In the genomic region with DNA sequence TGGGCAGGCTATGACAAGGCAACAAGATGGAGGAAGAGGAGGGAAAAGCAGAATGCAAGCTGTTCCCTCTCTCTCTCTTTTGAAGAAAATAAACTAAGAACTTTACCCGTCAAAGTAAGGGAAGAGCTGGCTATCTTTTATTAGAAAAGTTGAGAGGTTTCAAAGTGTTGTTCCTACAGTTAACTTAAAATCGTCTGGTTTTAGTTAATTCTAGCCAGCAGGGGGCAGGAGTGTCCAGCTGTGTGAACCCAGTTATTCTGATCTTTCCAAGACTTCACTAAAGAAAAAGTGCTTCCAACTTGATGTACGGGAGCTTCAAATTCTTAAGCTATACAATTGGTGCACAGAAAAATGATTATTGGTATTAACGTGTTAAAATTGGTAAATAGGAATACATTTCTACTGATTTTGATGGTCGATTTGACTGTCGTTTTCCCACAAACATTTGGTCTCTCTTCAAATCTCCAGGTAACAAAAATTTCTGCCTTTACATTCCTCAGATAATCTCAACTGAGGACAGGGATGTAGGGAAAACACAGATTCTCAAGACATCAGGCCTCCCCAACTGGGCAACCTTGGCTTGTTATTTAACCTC, we compare ENCODE assay signal across 8 cellular contexts. TPM values are rescaled to one million over a fixed set of nuclear protein-coding genes. Genes with fewer than 3 reads are reported as not detected.
DNase-seq lines count a peak whose midpoint lies in the region; ATAC-seq, FAIRE-seq and TF ChIP-seq lines count a peak whose summit lies in the region.

No MANE protein-coding gene starts in this region.

- H3K9ac ChIP-seq in DND-41 (ENCODE audit: low read depth, low read length) (no peak overlapping the region), smooth muscle cell (ENCODE audit: low read depth) (no peak overlapping the region)

- H3K36me3 ChIP-seq in DND-41 (ENCODE audit: insufficient read depth, low read length) (no peaks in the 10 kb centered on the region), smooth muscle cell (ENCODE audit: low read depth) (no peaks in the 10 kb centered on the region)

- H4K20me1 ChIP-seq in DND-41 (ENCODE audit: insufficient read depth, low read length) (no peaks in the 10 kb centered on the region), smooth muscle cell (ENCODE audit: low read depth) (no peaks in the 10 kb centered on the region)

- TF ChIP-seq CTCF in DND-41 (IDR thresholded peaks at IDR 0.05; ENCODE audit: borderline replicate concordance, extremely low read depth, low read length, poor library complexity, severe bottlenecking) (peak; percentile 72), smooth muscle cell (IDR thresholded peaks at IDR 0.05; ENCODE audit: borderline replicate concordance, insufficient read depth, poor library complexity, severe bottlenecking) (peak; percentile 63)

- peak; percentile 34 for FAIRE-seq in RCC 7860 (lab: Jason Lieb, UNC)

- H3K4me1 ChIP-seq in DND-41 (ENCODE audit: insufficient read depth, low read length) (no peaks in the 10 kb centered on the region), smooth muscle cell (ENCODE audit: low read depth) (peaks cover 7% of the 10 kb centered on the region)

- peak overlapping the region; percentile 58 for H2AFZ ChIP-seq in DND-41 (ENCODE audit: low read depth, low read length)
- peak overlapping the region; percentile 83 for H2AFZ ChIP-seq in smooth muscle cell (ENCODE audit: low read depth)

- H3K27me3 ChIP-seq in DND-41 (ENCODE audit: insufficient read depth, low read length, poor library complexity) (peaks cover 2% of the 10 kb centered on the region), smooth muscle cell (ENCODE audit: low read depth) (peaks cover 43% of the 10 kb centered on the region)

- H3F3A ChIP-seq in smooth muscle cell (ENCODE audit: low read depth) = no peaks in the 10 kb centered on the region

- DNase-seq in DND-41 (peak; percentile 62), HEK293T (ENCODE audit: extremely low spot score) (peak; percentile 53), RCC 7860 (ENCODE audit: low spot score) (peak; percentile 39), anterior cingulate cortex (lab: John Stamatoyannopoulos, UW) (peak in 36 of 58 donors; percentile 0 to 62 (median 9)), hypothalamus (lab: John Stamatoyannopoulos, UW) (peak in 28 of 51 donors; percentile 1 to 67 (median 7)), smooth muscle cell (lab: John Stamatoyannopoulos, UW; ENCODE audit: unreplicated experiment) (no peak)

- POLR2A ChIA-PET in HEK293T (lab: Yijun Ruan, JAX) = no interaction called here

- ATAC-seq in DND-41 (ENCODE audit: insufficient read depth, low read depth) = peak; percentile 80
- no peak for ATAC-seq in HG02623 (IDR thresholded peaks at IDR 0.05; ENCODE audit: unreplicated experiment)
- no peak for ATAC-seq in HG02678 (IDR thresholded peaks at IDR 0.05; ENCODE audit: unreplicated experiment)

- WGBS in smooth muscle cell (ENCODE audit: low lambda C conversion rate) = 15% methylated on average over 6 of the region's 6 CpGs

- no peaks in the 10 kb centered on the region for H3K9me3 ChIP-seq in DND-41 (ENCODE audit: insufficient read depth, low read length, severe bottlenecking)
- H3K9me3 ChIP-seq in smooth muscle cell (replicated peaks; ENCODE audit: low read depth) = no peaks in the 10 kb centered on the region

- no peak overlapping the region for H3K27ac ChIP-seq in DND-41 (ENCODE audit: low read length)
- no peak overlapping the region for H3K27ac ChIP-seq in smooth muscle cell (ENCODE audit: low read depth)

- H3K4me2 ChIP-seq in DND-41 (ENCODE audit: insufficient read depth, low read length) (no peak overlapping the region), smooth muscle cell (no peak overlapping the region)

- H3K4me3 ChIP-seq in DND-41 (ENCODE audit: low read depth in 1 of 2, low read length in 2 of 2) = no peak overlapping the region
- H3K4me3 ChIP-seq in smooth muscle cell = no peak overlapping the region

- CTCF ChIA-PET in HEK293T (lab: Yijun Ruan, JAX) = interaction anchor here (0.6 to 2.0 kb wide), 9 partner anchors 9 to 631 kb away, joined by 3 to 6 read pairs (median 4); no protein-coding TSS in a partner anchor

- no peaks in the 10 kb centered on the region for H3K79me2 ChIP-seq in DND-41 (ENCODE audit: insufficient read depth, low read length)
- H3K79me2 ChIP-seq in smooth muscle cell (ENCODE audit: low read depth) = no peaks in the 10 kb centered on the region

TF ChIP-seq in HEK293T, 16 proteins besides CTCF, POLR2A, EP300 and RAD21:
- TF ChIP-seq HDGF (IDR thresholded peaks at IDR 0.05; ENCODE audit: borderline replicate concordance) = no peak
- TF ChIP-seq FOXM1 (IDR thresholded peaks at IDR 0.05; ENCODE audit: borderline replicate concordance) = no peak
- TF ChIP-seq L3MBTL2 (conservative IDR thresholded peaks at IDR 0.05) = no peak
- TF ChIP-seq ZNF384 (IDR thresholded peaks at IDR 0.05) = no peak
- TF ChIP-seq NFRKB (IDR thresholded peaks at IDR 0.05) = no peak
- no peak for TF ChIP-seq SP1 (IDR thresholded peaks at IDR 0.05)
- TF ChIP-seq ARNT (IDR thresholded peaks at IDR 0.05) = no peak
- TF ChIP-seq TARDBP (IDR thresholded peaks at IDR 0.05) = no peak
- no peak for TF ChIP-seq ELF4 (IDR thresholded peaks at IDR 0.05)
- no peak for TF ChIP-seq BHLHE40 (IDR thresholded peaks at IDR 0.05; ENCODE audit: borderline replicate concordance)
- no peak for TF ChIP-seq CTBP1 (IDR thresholded peaks at IDR 0.05; ENCODE audit: borderline replicate concordance)

RNA-seq across cellular contexts. Expression of gene MON2, which starts 28.4 kb away (rescaled TPM):
- 72.5 and 73.5 TPM in 2 replicates for total RNA-seq in smooth muscle cell
- 18.1 and 20.9 TPM in 2 replicates for polyA plus RNA-seq in smooth muscle cell
